ENCODE assay signal across 1 cellular context in the genomic region with DNA sequence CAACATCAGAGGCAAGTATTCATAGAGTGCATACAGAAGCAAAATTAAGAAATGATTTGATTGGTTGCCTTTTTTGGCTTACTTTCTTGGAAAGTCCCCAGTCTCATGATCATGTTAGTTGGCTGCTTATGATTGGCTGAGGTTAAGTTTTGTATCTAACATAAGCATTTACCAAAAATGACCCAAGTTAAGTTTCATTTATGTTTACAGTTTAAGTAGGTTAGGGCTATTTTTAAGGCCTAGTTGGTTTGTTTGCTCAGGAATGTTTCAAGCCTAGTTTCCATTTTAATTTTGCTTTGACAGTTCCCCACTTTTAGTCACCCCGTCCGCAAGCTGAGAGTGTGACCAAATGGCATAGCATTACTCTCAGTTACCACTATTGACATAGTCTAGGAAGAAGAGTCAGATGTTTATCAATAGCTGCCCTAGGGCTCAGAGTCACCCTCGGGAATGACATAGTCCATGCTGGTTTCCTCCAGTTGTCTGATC.
TF ChIP-seq lines count a peak whose summit lies in the region.

No MANE protein-coding gene starts in this region.

TF ChIP-seq in IMR-90, 13 proteins besides CTCF, POLR2A, EP300 and RAD21:
- no peak for TF ChIP-seq NFE2L2 (IDR thresholded peaks at IDR 0.05; ENCODE audit: low read depth, low read length)
- TF ChIP-seq, protein P1, sequence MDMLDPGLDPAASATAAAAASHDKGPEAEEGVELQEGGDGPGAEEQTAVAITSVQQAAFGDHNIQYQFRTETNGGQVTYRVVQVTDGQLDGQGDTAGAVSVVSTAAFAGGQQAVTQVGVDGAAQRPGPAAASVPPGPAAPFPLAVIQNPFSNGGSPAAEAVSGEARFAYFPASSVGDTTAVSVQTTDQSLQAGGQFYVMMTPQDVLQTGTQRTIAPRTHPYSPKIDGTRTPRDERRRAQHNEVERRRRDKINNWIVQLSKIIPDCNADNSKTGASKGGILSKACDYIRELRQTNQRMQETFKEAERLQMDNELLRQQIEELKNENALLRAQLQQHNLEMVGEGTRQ (IDR thresholded peaks at IDR 0.05; ENCODE audit: low read depth, low read length), result no peak
- TF ChIP-seq MAFK (IDR thresholded peaks at IDR 0.05; ENCODE audit: low read depth, low read length), result no peak
- no peak for TF ChIP-seq MAZ (IDR thresholded peaks at IDR 0.05; ENCODE audit: borderline replicate concordance, low read depth, low read length)
- no peak for TF ChIP-seq CHD1 (IDR thresholded peaks at IDR 0.05; ENCODE audit: low read depth, low read length)
- no peak for TF ChIP-seq RFX5 (IDR thresholded peaks at IDR 0.05; ENCODE audit: low read depth, low read length)
- TF ChIP-seq, protein P2, sequence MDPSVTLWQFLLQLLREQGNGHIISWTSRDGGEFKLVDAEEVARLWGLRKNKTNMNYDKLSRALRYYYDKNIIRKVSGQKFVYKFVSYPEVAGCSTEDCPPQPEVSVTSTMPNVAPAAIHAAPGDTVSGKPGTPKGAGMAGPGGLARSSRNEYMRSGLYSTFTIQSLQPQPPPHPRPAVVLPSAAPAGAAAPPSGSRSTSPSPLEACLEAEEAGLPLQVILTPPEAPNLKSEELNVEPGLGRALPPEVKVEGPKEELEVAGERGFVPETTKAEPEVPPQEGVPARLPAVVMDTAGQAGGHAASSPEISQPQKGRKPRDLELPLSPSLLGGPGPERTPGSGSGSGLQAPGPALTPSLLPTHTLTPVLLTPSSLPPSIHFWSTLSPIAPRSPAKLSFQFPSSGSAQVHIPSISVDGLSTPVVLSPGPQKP (IDR thresholded peaks at IDR 0.05; ENCODE audit: borderline replicate concordance, low read depth, low read length), result no peak
- no peak for TF ChIP-seq CEBPB (IDR thresholded peaks at IDR 0.05; ENCODE audit: low read depth, low read length)
- TF ChIP-seq MXI1 (IDR thresholded peaks at IDR 0.05; ENCODE audit: borderline replicate concordance, low read depth, low read length), result no peak
- TF ChIP-seq BHLHE40 (IDR thresholded peaks at IDR 0.05; ENCODE audit: low read depth, low read length), result no peak
- no peak for TF ChIP-seq SMC3 (IDR thresholded peaks at IDR 0.05; ENCODE audit: low read depth, low read length)
- TF ChIP-seq RCOR1 (IDR thresholded peaks at IDR 0.05; ENCODE audit: insufficient replicate concordance, low read length), result no peak
- TF ChIP-seq FOS (IDR thresholded peaks at IDR 0.05; ENCODE audit: low read depth, low read length), result no peak
TF ChIP-seq in IMR-90: peak in this region for 0.
